In genomic region chr5:111143910-111144309, GRCh38 we compare ENCODE assay signal across 8 cellular contexts. TPM values are rescaled to one million over a fixed set of nuclear protein-coding genes. Genes with fewer than 3 reads are reported as not detected.
DNase-seq lines count a peak whose midpoint lies in the region; ATAC-seq lines count a peak whose summit lies in the region.

No MANE protein-coding gene starts in this region.

- no peaks in the 10 kb centered on the region for H3K36me3 Mint-ChIP-seq in activated CD4-positive, alpha-beta memory T cell treated with anti-CD3 and anti-CD28 coated beads for 36 hours
- no peaks in the 10 kb centered on the region for H3K36me3 Mint-ChIP-seq in activated CD4-positive, alpha-beta T cell treated with anti-CD3 and anti-CD28 coated beads, Interleukin-2, amount 10 ng/mL, durations not matched to agents 7 days and 5 days (ENCODE audit: low read depth)

- H3K4me3 Mint-ChIP-seq in activated CD4-positive, alpha-beta memory T cell treated with anti-CD3 and anti-CD28 coated beads for 36 hours: no peak overlapping the region
- no peak overlapping the region for H3K4me3 Mint-ChIP-seq in activated CD4-positive, alpha-beta T cell treated with anti-CD3 and anti-CD28 coated beads, Interleukin-2, amount 10 ng/mL, durations not matched to agents 7 days and 5 days

- intact Hi-C loops in activated CD4-positive, alpha-beta memory T cell treated with anti-CD3 and anti-CD28 coated beads for 36 hours (cut with micrococcal nuclease): no loop called here

- H3K27me3 Mint-ChIP-seq in activated CD4-positive, alpha-beta memory T cell treated with anti-CD3 and anti-CD28 coated beads for 36 hours: no peaks in the 10 kb centered on the region
- H3K27me3 Mint-ChIP-seq in activated CD4-positive, alpha-beta T cell treated with anti-CD3 and anti-CD28 coated beads, Interleukin-2, amount 10 ng/mL, durations not matched to agents 7 days and 5 days: no peaks in the 10 kb centered on the region

- ATAC-seq in GM21825 (IDR thresholded peaks at IDR 0.05; ENCODE audit: unreplicated experiment) (peak; percentile 29), HG03045 (IDR thresholded peaks at IDR 0.05; ENCODE audit: unreplicated experiment) (no peak)

- DNase-seq in D341Med (ENCODE audit: low spot score): peak; percentile 58
- DNase-seq in NCI-H226: peak; percentile 100
- DNase-seq in hepatic stellate cell (ENCODE audit: low spot score): peak; percentile 83
- DNase-seq in activated CD4-positive, alpha-beta memory T cell treated with anti-CD3 and anti-CD28 coated beads for 36 hours: no peak
- no peak for DNase-seq in activated CD4-positive, alpha-beta T cell treated with anti-CD3 and anti-CD28 coated beads, Interleukin-2, amount 10 ng/mL, durations not matched to agents 7 days and 5 days
- DNase-seq in iPS-NIHi7 (ENCODE audit: extremely low spot score): no peak

- no peak overlapping the region for H3K27ac Mint-ChIP-seq in activated CD4-positive, alpha-beta memory T cell treated with anti-CD3 and anti-CD28 coated beads for 36 hours
- H3K27ac Mint-ChIP-seq in activated CD4-positive, alpha-beta T cell treated with anti-CD3 and anti-CD28 coated beads, Interleukin-2, amount 10 ng/mL, durations not matched to agents 7 days and 5 days: no peak overlapping the region

- no peaks in the 10 kb centered on the region for H3K9me3 Mint-ChIP-seq in activated CD4-positive, alpha-beta memory T cell treated with anti-CD3 and anti-CD28 coated beads for 36 hours
- H3K9me3 Mint-ChIP-seq in activated CD4-positive, alpha-beta T cell treated with anti-CD3 and anti-CD28 coated beads, Interleukin-2, amount 10 ng/mL, durations not matched to agents 7 days and 5 days: no peaks in the 10 kb centered on the region

- POLR2A ChIA-PET in activated CD4-positive, alpha-beta memory T cell treated with anti-CD3 and anti-CD28 coated beads for 36 hours (lab: Charles Lee): no interaction called here
- POLR2A ChIA-PET in activated CD4-positive, alpha-beta T cell treated with anti-CD3 and anti-CD28 coated beads, Interleukin-2, amount 10 ng/mL, durations not matched to agents 7 days and 5 days (lab: Charles Lee): no interaction called here

- CTCF ChIA-PET in activated CD4-positive, alpha-beta memory T cell treated with anti-CD3 and anti-CD28 coated beads for 36 hours (lab: Charles Lee): no interaction called here
- CTCF ChIA-PET in activated CD4-positive, alpha-beta T cell treated with anti-CD3 and anti-CD28 coated beads, Interleukin-2, amount 10 ng/mL, durations not matched to agents 7 days and 5 days (lab: Charles Lee): interaction anchor here (0.6 kb wide), 1 partner anchor 47 kb away, joined by 8 read pairs; no protein-coding TSS in a partner anchor

- H3K4me1 Mint-ChIP-seq in activated CD4-positive, alpha-beta memory T cell treated with anti-CD3 and anti-CD28 coated beads for 36 hours (ENCODE audit: low read depth): peaks cover 8% of the 10 kb centered on the region
- H3K4me1 Mint-ChIP-seq in activated CD4-positive, alpha-beta T cell treated with anti-CD3 and anti-CD28 coated beads, Interleukin-2, amount 10 ng/mL, durations not matched to agents 7 days and 5 days: peaks cover 10% of the 10 kb centered on the region

RNA-seq across cellular contexts. Expression of gene WDR36, which starts 51.8 kb away (rescaled TPM):
- total RNA-seq in activated CD4-positive, alpha-beta memory T cell treated with anti-CD3 and anti-CD28 coated beads for 36 hours: 10 to 100 TPM; 43.5 to 44.1 TPM
- 10 to 100 TPM; 26.7 to 32.0 TPM for total RNA-seq in activated CD4-positive, alpha-beta T cell treated with anti-CD3 and anti-CD28 coated beads, Interleukin-2, amount 10 ng/mL, durations not matched to agents 7 days and 5 days

Comparison
In these comparisons a context has a peak if more than half of its experiments do, and no peak if none do; other contexts are left out.
1. DNase-seq: peak in D341Med (single experiment), NCI-H226 (single experiment) and hepatic stellate cell (single experiment); none in activated CD4-positive, alpha-beta memory T cell treated with anti-CD3 and anti-CD28 coated beads for 36 hours (single experiment), activated CD4-positive, alpha-beta T cell treated with anti-CD3 and anti-CD28 coated beads, Interleukin-2, amount 10 ng/mL, durations not matched to agents 7 days and 5 days (single experiment) and iPS-NIHi7 (single experiment).